Comparison of ENCODE assay signal across 1 cellular context in the genomic region with DNA sequence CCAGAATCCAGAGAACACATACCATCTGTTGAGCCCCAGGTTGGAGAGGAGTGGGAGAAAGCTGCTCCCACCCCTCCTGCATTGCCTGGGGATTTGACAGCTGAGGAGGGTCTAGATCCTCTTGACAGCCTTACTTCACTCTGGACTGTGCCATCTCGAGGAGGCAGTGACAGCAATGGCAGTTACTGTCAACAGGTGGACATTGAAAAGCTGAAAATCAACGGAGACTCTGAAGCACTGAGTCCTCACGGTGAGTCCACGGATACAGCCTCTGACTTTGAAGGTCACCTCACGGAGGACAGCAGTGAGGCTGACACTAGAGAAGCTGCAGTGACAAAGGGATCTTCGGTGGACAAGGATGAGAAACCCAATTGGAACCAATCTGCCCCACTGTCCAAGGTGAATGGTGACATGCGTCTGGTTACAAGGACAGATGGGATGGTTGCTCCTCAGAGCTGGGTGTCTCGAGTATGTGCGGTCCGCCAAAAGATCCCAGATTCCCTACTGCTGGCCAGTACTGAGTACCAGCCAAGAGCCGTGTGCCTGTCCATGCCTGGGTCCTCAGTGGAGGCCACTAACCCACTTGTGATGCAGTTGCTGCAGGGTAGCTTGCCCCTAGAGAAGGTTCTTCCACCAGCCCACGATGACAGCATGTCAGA.
TF ChIP-seq lines count a peak whose summit lies in the region.

No MANE protein-coding gene starts in this region.

TF ChIP-seq in SK-N-SH, 30 proteins besides CTCF, POLR2A, EP300 and RAD21 (continued from another document):
- TF ChIP-seq, protein P1, sequence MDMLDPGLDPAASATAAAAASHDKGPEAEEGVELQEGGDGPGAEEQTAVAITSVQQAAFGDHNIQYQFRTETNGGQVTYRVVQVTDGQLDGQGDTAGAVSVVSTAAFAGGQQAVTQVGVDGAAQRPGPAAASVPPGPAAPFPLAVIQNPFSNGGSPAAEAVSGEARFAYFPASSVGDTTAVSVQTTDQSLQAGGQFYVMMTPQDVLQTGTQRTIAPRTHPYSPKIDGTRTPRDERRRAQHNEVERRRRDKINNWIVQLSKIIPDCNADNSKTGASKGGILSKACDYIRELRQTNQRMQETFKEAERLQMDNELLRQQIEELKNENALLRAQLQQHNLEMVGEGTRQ (IDR thresholded peaks at IDR 0.05; ENCODE audit: borderline replicate concordance, low read depth, low read length), result no peak
- TF ChIP-seq SIN3A (IDR thresholded peaks at IDR 0.05; ENCODE audit: borderline replicate concordance, low read depth, low read length), result no peak
- no peak for TF ChIP-seq RXRA (IDR thresholded peaks at IDR 0.05; ENCODE audit: borderline replicate concordance, low read depth)
TF ChIP-seq in SK-N-SH: peak in this region for 0.
